29 cellular contexts compared by ENCODE assay signal in genomic region chr9:16384993-16385392, GRCh38.
"Had no signal": no experiment of that assay in that cellular context is flagged by ENCODE, and none has a peak within 500 bp of the region (broad histone marks: within the 10 kb centered on the region; RNA-seq: fewer than 3 reads in every experiment).

No MANE protein-coding gene starts in this region.

- H3K4me1 ChIP-seq: ascending aorta, breast epithelium, colonic mucosa, gastrocnemius medialis had no signal

- H3K36me3 ChIP-seq: ascending aorta, breast epithelium, cardiac muscle cell, colonic mucosa, gastrocnemius medialis, heart left ventricle, WERI-Rb-1 had no signal

- DNase-seq: activated B cell treated with CpG ODN at 0.5 μM for 24 hours; activated CD4-positive, alpha-beta T cell treated with anti-CD3 and anti-CD28 coated beads for 48 hours; activated CD4-positive, alpha-beta T cell treated with anti-CD3 and anti-CD28 coated beads, Interleukin-2, amount 50 U/mL, for 1 hour; activated CD4-positive, alpha-beta T cell treated with anti-CD3 and anti-CD28 coated beads, Interleukin-2, amount 50 U/mL, for 48 hours; activated CD8-positive, alpha-beta memory T cell treated with anti-CD3 and anti-CD28 coated beads for 24 hours; activated CD8-positive, alpha-beta T cell treated with anti-CD3 and anti-CD28 coated beads for 36 hours; activated effector memory CD4-positive, alpha-beta T cell treated with anti-CD3 and anti-CD28 coated beads, Interleukin-2, amount 50 U/mL, for 16 hours; activated naive CD4-positive, alpha-beta T cell treated with anti-CD3 and anti-CD28 coated beads for 36 hours; activated naive CD8-positive, alpha-beta T cell treated with anti-CD3 and anti-CD28 coated beads for 36 hours; activated naive CD8-positive, alpha-beta T cell treated with anti-CD3 and anti-CD28 coated beads, Interleukin-2, amount 50 U/mL, for 24 hours; activated T-cell treated with anti-CD3 and anti-CD28 coated beads, Interleukin-2, amount 50 U/mL, for 1 hour; activated T-cell treated with anti-CD3 and anti-CD28 coated beads, Interleukin-2, amount 50 U/mL, for 48 hours; central memory CD4-positive, alpha-beta T cell; cerebellar nuclear complex; colonic mucosa; effector CD8-positive, alpha-beta T cell; gastrocnemius medialis; glutamatergic neuron; heart left ventricle; T-helper 1 cell; T-helper 17 cell; T1000; WERI-Rb-1 had no signal

- H3K4me3 ChIP-seq: ascending aorta, breast epithelium, cardiac muscle cell, colonic mucosa, gastrocnemius medialis, heart left ventricle had no signal

- H3K27me3 ChIP-seq: ascending aorta, breast epithelium, cardiac muscle cell, colonic mucosa, foreskin keratinocyte, gastrocnemius medialis, heart left ventricle had no signal

- H3K9me3 ChIP-seq: colonic mucosa, gastrocnemius medialis had no signal

- ATAC-seq: activated CD4-positive, CD25-positive, alpha-beta regulatory T cell treated with anti-CD3 and anti-CD28 coated beads, Interleukin-2, amount 50 U/mL, for 24 hours; activated CD8-positive, alpha-beta T cell treated with anti-CD3 and anti-CD28 coated beads for 36 hours; activated naive CD8-positive, alpha-beta T cell treated with anti-CD3 and anti-CD28 coated beads, Interleukin-2, amount 50 U/mL, for 24 hours; gastrocnemius medialis; heart left ventricle; T-helper 17 cell had no signal

- H3K27ac ChIP-seq: ascending aorta, breast epithelium, cardiac muscle cell, colonic mucosa, epithelial cell of prostate, foreskin keratinocyte, gastrocnemius medialis, WERI-Rb-1 had no signal
